In genomic region chr1:194045416-194045815, GRCh38 we compare ENCODE assay signal across 20 cellular contexts.
DNase-seq lines count a peak whose midpoint lies in the region; ATAC-seq and TF ChIP-seq lines count a peak whose summit lies in the region.
"Had no signal": no experiment of that assay in that cellular context is flagged by ENCODE, and none has a peak within 500 bp of the region (broad histone marks: within the 10 kb centered on the region; RNA-seq: fewer than 3 reads in every experiment).

No MANE protein-coding gene starts in this region.

- H3K36me3 Mint-ChIP-seq in activated naive CD8-positive, alpha-beta T cell treated with anti-CD3 and anti-CD28 coated beads, Interleukin-2, amount 10 ng/mL, durations not matched to agents 7 days and 5 days = no peaks in the 10 kb centered on the region
- H3K36me3 Mint-ChIP-seq in activated naive CD8-positive, alpha-beta T cell treated with anti-CD3 and anti-CD28 coated beads for 36 hours = no peaks in the 10 kb centered on the region
- H3K36me3 Mint-ChIP-seq in H9 (ENCODE audit: insufficient read depth in 1 of 3, low read depth in 3 of 3) = no peaks in the 10 kb centered on the region

- no peak overlapping the region for H2BK120ac ChIP-seq in H9 (ENCODE audit: low read depth, low read length, poor library complexity, severe bottlenecking)

- no peak overlapping the region for H2BK12ac ChIP-seq in H9 (ENCODE audit: insufficient read length, low read depth, low read length)

- H3K27ac ChIP-seq in RWPE2 (ENCODE audit: poor library complexity, severe bottlenecking) = peak overlapping the region; percentile 36
- no peak overlapping the region for H3K27ac ChIP-seq in fibroblast of lung (ENCODE audit: insufficient read depth, low read length)
- no peak overlapping the region for H3K27ac ChIP-seq in H9 (ENCODE audit: insufficient read length, low read depth, low read length)
- H3K27ac ChIP-seq: C4-2B, skin epidermis, stomach, upper lobe of left lung had no signal

- no peaks in the 10 kb centered on the region for H3K23me2 ChIP-seq in H9 (ENCODE audit: insufficient read length, low read depth, low read length, poor library complexity, severe bottlenecking)

- no peak overlapping the region for H3K14ac ChIP-seq in H9 (ENCODE audit: insufficient read depth, low read length)

- H3K27ac Mint-ChIP-seq in activated naive CD8-positive, alpha-beta T cell treated with anti-CD3 and anti-CD28 coated beads, Interleukin-2, amount 10 ng/mL, durations not matched to agents 7 days and 5 days = peak overlapping the region; percentile 23
- H3K27ac Mint-ChIP-seq in activated naive CD8-positive, alpha-beta T cell treated with anti-CD3 and anti-CD28 coated beads for 36 hours = no peak overlapping the region
- no peak overlapping the region for H3K27ac Mint-ChIP-seq in H9
- H3K27ac Mint-ChIP-seq: activated CD8-positive, alpha-beta memory T cell treated with anti-CD3 and anti-CD28 coated beads, Interleukin-2, amount 10 ng/mL, durations not matched to agents 7 days and 5 days; progenitor cell of endocrine pancreas had no signal

- POLR2A ChIA-PET in activated naive CD8-positive, alpha-beta T cell treated with anti-CD3 and anti-CD28 coated beads, Interleukin-2, amount 10 ng/mL, durations not matched to agents 7 days and 5 days (lab: Charles Lee) = no interaction called here

- H3K4me1 ChIP-seq in RWPE2 (ENCODE audit: insufficient read depth, poor library complexity, severe bottlenecking) (peaks cover 12% of the 10 kb centered on the region), fibroblast of lung (ENCODE audit: control insufficient read depth, extremely low read depth, insufficient read depth, low read length) (no peaks in the 10 kb centered on the region), H9 (ENCODE audit: insufficient read depth, low read length) (no peaks in the 10 kb centered on the region)
- H3K4me1 ChIP-seq: stomach, upper lobe of left lung had no signal

- no peak for TF ChIP-seq CTCF in RWPE2 (IDR thresholded peaks at IDR 0.05; ENCODE audit: poor library complexity, severe bottlenecking)
- TF ChIP-seq CTCF in fibroblast of lung (conservative IDR thresholded peaks at IDR 0.05 in 1 of 2, IDR thresholded peaks at IDR 0.05 in 1 of 2; ENCODE audit: low read depth in 1 of 2, low read length in 2 of 2) = no peak
- TF ChIP-seq CTCF in H9 (conservative IDR thresholded peaks at IDR 0.05) = no peak

- H3K4me3 Mint-ChIP-seq in activated naive CD8-positive, alpha-beta T cell treated with anti-CD3 and anti-CD28 coated beads, Interleukin-2, amount 10 ng/mL, durations not matched to agents 7 days and 5 days = no peak overlapping the region
- no peak overlapping the region for H3K4me3 Mint-ChIP-seq in activated naive CD8-positive, alpha-beta T cell treated with anti-CD3 and anti-CD28 coated beads for 36 hours
- no peak overlapping the region for H3K4me3 Mint-ChIP-seq in H9
- H3K4me3 Mint-ChIP-seq: activated CD8-positive, alpha-beta memory T cell treated with anti-CD3 and anti-CD28 coated beads, Interleukin-2, amount 10 ng/mL, durations not matched to agents 7 days and 5 days had no signal

- intact Hi-C loops in Right ventricle myocardium inferior (cut with DNase I) = no loop called here

- no peak overlapping the region for H3K4ac ChIP-seq in H9 (ENCODE audit: low read depth, low read length)

- H3K9me3 ChIP-seq in RWPE2 (ENCODE audit: severe bottlenecking) (no peaks in the 10 kb centered on the region), fibroblast of lung (ENCODE audit: control insufficient read depth, insufficient read depth, low read depth, low read length) (no peaks in the 10 kb centered on the region), H9 (ENCODE audit: control insufficient read depth, low read depth, low read length) (no peaks in the 10 kb centered on the region)
- H3K9me3 ChIP-seq: stomach, upper lobe of left lung had no signal

- no peak overlapping the region for H3K56ac ChIP-seq in H9 (ENCODE audit: insufficient read length, low read depth, low read length)

- no peak overlapping the region for H3K9ac ChIP-seq in fibroblast of lung (ENCODE audit: insufficient read depth, low read length)
- no peak overlapping the region for H3K9ac ChIP-seq in H9 (ENCODE audit: extremely low read depth, insufficient read length, low read length)

- no peak overlapping the region for H3K18ac ChIP-seq in H9 (ENCODE audit: insufficient read length, low read depth, low read length)

- H3K36me3 ChIP-seq in RWPE2 (ENCODE audit: low read depth) (no peaks in the 10 kb centered on the region), fibroblast of lung (ENCODE audit: control insufficient read depth, insufficient read depth, low read length) (no peaks in the 10 kb centered on the region)
- H3K36me3 ChIP-seq: stomach, upper lobe of left lung had no signal

- H2AFZ ChIP-seq in fibroblast of lung (ENCODE audit: low read length) (no peak overlapping the region), H9 (ENCODE audit: low read length) (no peak overlapping the region)

- H2BK5ac ChIP-seq in H9 (ENCODE audit: insufficient read length, low read length) = no peak overlapping the region

- H3K79me1 ChIP-seq in H9 (ENCODE audit: insufficient read depth, low read depth, low read length, poor library complexity, severe bottlenecking) = no peaks in the 10 kb centered on the region

- H3K23ac ChIP-seq in H9 (ENCODE audit: insufficient read length, low read depth, low read length) = no peak overlapping the region

- H3K27me3 Mint-ChIP-seq in activated naive CD8-positive, alpha-beta T cell treated with anti-CD3 and anti-CD28 coated beads, Interleukin-2, amount 10 ng/mL, durations not matched to agents 7 days and 5 days = no peaks in the 10 kb centered on the region
- no peaks in the 10 kb centered on the region for H3K27me3 Mint-ChIP-seq in activated naive CD8-positive, alpha-beta T cell treated with anti-CD3 and anti-CD28 coated beads for 36 hours
- no peaks in the 10 kb centered on the region for H3K27me3 Mint-ChIP-seq in H9 (ENCODE audit: low read depth)
- H3K27me3 Mint-ChIP-seq: activated CD8-positive, alpha-beta memory T cell treated with anti-CD3 and anti-CD28 coated beads, Interleukin-2, amount 10 ng/mL, durations not matched to agents 7 days and 5 days; progenitor cell of endocrine pancreas had no signal

- WGBS in H9 (ENCODE audit: extremely low coverage, insufficient read length, low lambda C conversion rate) = no CpG with 5 or more reads among the region's 2 CpGs

- H3K79me2 ChIP-seq in fibroblast of lung (ENCODE audit: control insufficient read depth, insufficient read depth, low read length) = no peaks in the 10 kb centered on the region
- H3K79me2 ChIP-seq in H9 (ENCODE audit: insufficient read depth, low read length) = no peaks in the 10 kb centered on the region

- no peak overlapping the region for H2BK20ac ChIP-seq in H9 (ENCODE audit: low read depth, low read length, poor library complexity, severe bottlenecking)

- H2AK5ac ChIP-seq in H9 (ENCODE audit: insufficient read length, low read length) = no peak overlapping the region

- H2BK15ac ChIP-seq in H9 (ENCODE audit: low read depth, low read length) = no peak overlapping the region

- peaks cover 3% of the 10 kb centered on the region for H3K4me1 Mint-ChIP-seq in activated naive CD8-positive, alpha-beta T cell treated with anti-CD3 and anti-CD28 coated beads, Interleukin-2, amount 10 ng/mL, durations not matched to agents 7 days and 5 days
- peaks cover 20% of the 10 kb centered on the region for H3K4me1 Mint-ChIP-seq in activated naive CD8-positive, alpha-beta T cell treated with anti-CD3 and anti-CD28 coated beads for 36 hours
- no peaks in the 10 kb centered on the region for H3K4me1 Mint-ChIP-seq in H9
- H3K4me1 Mint-ChIP-seq: activated CD8-positive, alpha-beta memory T cell treated with anti-CD3 and anti-CD28 coated beads, Interleukin-2, amount 10 ng/mL, durations not matched to agents 7 days and 5 days had no signal

- H4K20me1 ChIP-seq in fibroblast of lung (ENCODE audit: control insufficient read depth, extremely low read depth, insufficient read depth, low read length) (no peaks in the 10 kb centered on the region), H9 (ENCODE audit: control insufficient read depth, insufficient read depth, insufficient read length) (no peaks in the 10 kb centered on the region)

- H4K91ac ChIP-seq in H9 (ENCODE audit: insufficient read length, low read depth, low read length) = no peak overlapping the region

- no peak for ATAC-seq in activated naive CD8-positive, alpha-beta T cell treated with anti-CD3 and anti-CD28 coated beads, Interleukin-2, amount 10 ng/mL, durations not matched to agents 7 days and 5 days (ENCODE audit: low read depth)
- peak; percentile 89 for ATAC-seq in RWPE2 (ENCODE audit: low read depth)
- ATAC-seq in Right ventricle myocardium inferior = no peak
- no peak for ATAC-seq in HG03175 (IDR thresholded peaks at IDR 0.05; ENCODE audit: unreplicated experiment)
- ATAC-seq: activated CD8-positive, alpha-beta memory T cell treated with anti-CD3 and anti-CD28 coated beads, Interleukin-2, amount 10 ng/mL, durations not matched to agents 7 days and 5 days; HCT116; K562; Panc1 had no signal

- DNase-seq in activated naive CD8-positive, alpha-beta T cell treated with anti-CD3 and anti-CD28 coated beads, Interleukin-2, amount 10 ng/mL, durations not matched to agents 7 days and 5 days = no peak
- DNase-seq in activated naive CD8-positive, alpha-beta T cell treated with anti-CD3 and anti-CD28 coated beads for 36 hours = no peak
- DNase-seq in RWPE2 (ENCODE audit: low spot score) (no peak), fibroblast of lung (ENCODE audit: low read depth in 2 of 2) (peak; percentile 34 to 73), medulla oblongata (ENCODE audit: extremely low spot score) (no peak), Right ventricle myocardium inferior (ENCODE audit: missing footprints) (no peak), H9 (no peak)
- DNase-seq: activated CD8-positive, alpha-beta memory T cell treated with anti-CD3 and anti-CD28 coated beads, Interleukin-2, amount 10 ng/mL, durations not matched to agents 7 days and 5 days; anterior cingulate cortex; NCI-H1930; stimulated activated CD4-positive, alpha-beta T cell treated with anti-CD3 and anti-CD28 coated beads, Interleukin-2, amount 100 ng/mL, for 48 hours; stomach; upper lobe of left lung had no signal

- H3K9me3 Mint-ChIP-seq in activated naive CD8-positive, alpha-beta T cell treated with anti-CD3 and anti-CD28 coated beads, Interleukin-2, amount 10 ng/mL, durations not matched to agents 7 days and 5 days = peaks cover 1% of the 10 kb centered on the region
- H3K9me3 Mint-ChIP-seq in activated naive CD8-positive, alpha-beta T cell treated with anti-CD3 and anti-CD28 coated beads for 36 hours = no peaks in the 10 kb centered on the region
- no peaks in the 10 kb centered on the region for H3K9me3 Mint-ChIP-seq in H9

- no peak overlapping the region for H3K4me2 ChIP-seq in fibroblast of lung (ENCODE audit: extremely low read depth, insufficient read depth, low read length)
- H3K4me2 ChIP-seq in H9 (ENCODE audit: insufficient read depth, insufficient read length, low read length) = no peak overlapping the region

- no peak overlapping the region for H4K5ac ChIP-seq in H9 (ENCODE audit: insufficient read length, low read depth, low read length)

- no peak overlapping the region for H3K4me3 ChIP-seq in RWPE2 (ENCODE audit: severe bottlenecking)
- H3K4me3 ChIP-seq in fibroblast of lung (replicated peaks in 1 of 4; ENCODE audit: control extremely low read depth in 1 of 4, insufficient read depth in 1 of 4, low read depth in 3 of 4, low read length in 4 of 4) = no peak overlapping the region
- H3K4me3 ChIP-seq: K562, skin epidermis, stomach, upper lobe of left lung had no signal

- H3T11ph ChIP-seq in H9 (ENCODE audit: low read length) = no peak overlapping the region

- H3K27me3 ChIP-seq in RWPE2 (ENCODE audit: insufficient read depth, poor library complexity, severe bottlenecking) = no peaks in the 10 kb centered on the region
- H3K27me3 ChIP-seq in fibroblast of lung (ENCODE audit: control insufficient read depth, insufficient read depth, low read length) = no peaks in the 10 kb centered on the region
- no peaks in the 10 kb centered on the region for H3K27me3 ChIP-seq in H9 (ENCODE audit: insufficient read depth, low read length)
- H3K27me3 ChIP-seq: stomach, upper lobe of left lung had no signal

- no peak overlapping the region for H4K8ac ChIP-seq in H9 (replicated peaks; ENCODE audit: insufficient read length, low read depth, low read length)

Comparison
In these comparisons a context has a peak if more than half of its experiments do, and no peak if none do; other contexts are left out.
1. DNase-seq: peak in fibroblast of lung (2 of 2); none in activated naive CD8-positive, alpha-beta T cell treated with anti-CD3 and anti-CD28 coated beads, Interleukin-2, amount 10 ng/mL, durations not matched to agents 7 days and 5 days (single experiment), activated naive CD8-positive, alpha-beta T cell treated with anti-CD3 and anti-CD28 coated beads for 36 hours (single experiment), RWPE2 (single experiment), medulla oblongata (single experiment), Right ventricle myocardium inferior (single experiment) and H9 (single experiment).